Comparison of ENCODE assay signal across 8 cellular contexts in the genomic region with DNA sequence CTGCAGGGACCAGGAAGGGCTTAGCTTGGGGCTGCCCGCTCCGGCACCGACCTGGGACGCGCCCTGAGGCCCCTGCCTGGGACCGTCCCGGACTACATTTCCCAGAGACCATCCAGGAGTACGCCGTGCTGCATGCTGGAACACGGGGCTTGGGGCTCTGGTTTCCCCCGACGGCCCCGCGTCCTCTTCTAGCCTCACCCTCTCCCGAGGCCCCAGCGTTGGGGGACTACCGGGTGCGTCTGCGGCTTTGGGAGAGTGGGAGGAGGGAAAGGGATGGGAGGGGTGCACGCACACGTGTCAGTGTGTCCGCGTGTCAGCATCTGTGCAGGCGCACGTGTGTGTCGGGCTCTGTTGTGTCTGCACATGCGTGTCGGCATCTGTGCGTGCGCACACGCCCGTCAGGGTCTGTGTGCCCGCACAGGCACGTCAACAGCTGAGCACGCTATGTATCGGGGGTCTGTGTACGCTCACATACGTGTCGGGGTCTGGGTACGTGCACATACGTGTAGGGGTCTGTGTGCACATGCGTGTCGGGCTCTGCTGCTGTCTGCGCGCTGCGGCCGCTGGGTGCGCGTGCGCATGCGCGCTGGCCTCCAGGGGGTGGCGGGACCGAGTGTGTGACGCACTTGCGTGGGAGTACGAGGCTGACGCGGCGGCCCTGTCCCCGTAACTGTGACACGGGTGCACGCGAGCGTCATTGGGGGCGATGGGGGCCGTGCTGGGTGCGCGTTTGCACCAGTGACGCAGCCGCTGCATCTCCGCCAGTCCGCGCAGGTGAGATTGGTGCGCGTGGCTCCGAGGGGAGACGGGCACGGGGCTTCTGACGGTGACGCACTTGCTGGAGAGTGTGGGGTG. TPM values are rescaled to one million over a fixed set of nuclear protein-coding genes. Genes with fewer than 3 reads are reported as not detected.
A peak's percentile ranks its signal among the peaks of the same experiment; 100 is the strongest.
DNase-seq lines count a peak whose midpoint lies in the region; ATAC-seq and TF ChIP-seq lines count a peak whose summit lies in the region.

A gene (plus strand): TSS at position 623 of the 855 bp plus-strand sequence. CDS start 31,232 bp downstream, outside the sequence.

- H3K36me3 ChIP-seq in WERI-Rb-1, result peaks cover 10% of the 10 kb centered on the region
- no peaks in the 10 kb centered on the region for H3K36me3 ChIP-seq in breast epithelium

- no peaks in the 10 kb centered on the region for H3K4me1 ChIP-seq in breast epithelium

- H3K27ac ChIP-seq in WERI-Rb-1 (peak within 1 kb of the TSS; percentile 54), breast epithelium (peak within 1 kb of the TSS; percentile 84 to 96)

- peak; percentile 55 for ATAC-seq in GM21360 (IDR thresholded peaks at IDR 0.05; ENCODE audit: unreplicated experiment)

- H3K4me3 ChIP-seq in WERI-Rb-1 (ENCODE audit: low read depth, low read length), result peak within 1 kb of the TSS; percentile 54
- peak within 1 kb of the TSS; percentile 53 to 89 (median 57) for H3K4me3 ChIP-seq in breast epithelium

- no peak for TF ChIP-seq POLR2A in breast epithelium (IDR thresholded peaks at IDR 0.05)

- peak; percentile 73 for DNase-seq in CMK (ENCODE audit: low read depth)
- peak; percentile 43 for DNase-seq in HuH-7.5 (ENCODE audit: low spot score)
- DNase-seq in WERI-Rb-1, result peak; percentile 67
- DNase-seq in breast epithelium (ENCODE audit: low spot score in 2 of 2), result peak; percentile 71 to 78
- peak; percentile 58 for DNase-seq in iris pigment epithelial cell (ENCODE audit: low read depth)
- peak; percentile 82 for DNase-seq in stimulated activated CD4-positive, alpha-beta T cell treated with anti-CD3 and anti-CD28 coated beads, Interleukin-12 subunit alpha, Interleukin-12 subunit beta, amount 100 ng/mL, for 4 hours
- DNase-seq in SKM-1 (lab: John Stamatoyannopoulos, UW; ENCODE audit: unreplicated experiment), result no peak

- no peaks in the 10 kb centered on the region for H3K27me3 ChIP-seq in WERI-Rb-1 (ENCODE audit: insufficient read depth, low read depth, severe bottlenecking)
- no peaks in the 10 kb centered on the region for H3K27me3 ChIP-seq in breast epithelium

- TF ChIP-seq CTCF in WERI-Rb-1 (IDR thresholded peaks at IDR 0.05; ENCODE audit: low read depth, low read length) (no peak), breast epithelium (IDR thresholded peaks at IDR 0.05) (peak in 2 of 3 donors; percentile 42 to 56)

- H3K9me3 ChIP-seq in WERI-Rb-1 (ENCODE audit: severe bottlenecking) (no peaks in the 10 kb centered on the region), breast epithelium (no peaks in the 10 kb centered on the region)

- intact Hi-C loops in breast epithelium (cut with DNase I; ENCODE audit: low total_unique reads), result no loop called here

RNA-seq across cellular contexts. Expression of the gene that starts here (rescaled TPM):
- total RNA-seq in breast epithelium, result 10 to 100 TPM; 19.5 to 84.4 (median 46.5) TPM
